In the genomic region with DNA sequence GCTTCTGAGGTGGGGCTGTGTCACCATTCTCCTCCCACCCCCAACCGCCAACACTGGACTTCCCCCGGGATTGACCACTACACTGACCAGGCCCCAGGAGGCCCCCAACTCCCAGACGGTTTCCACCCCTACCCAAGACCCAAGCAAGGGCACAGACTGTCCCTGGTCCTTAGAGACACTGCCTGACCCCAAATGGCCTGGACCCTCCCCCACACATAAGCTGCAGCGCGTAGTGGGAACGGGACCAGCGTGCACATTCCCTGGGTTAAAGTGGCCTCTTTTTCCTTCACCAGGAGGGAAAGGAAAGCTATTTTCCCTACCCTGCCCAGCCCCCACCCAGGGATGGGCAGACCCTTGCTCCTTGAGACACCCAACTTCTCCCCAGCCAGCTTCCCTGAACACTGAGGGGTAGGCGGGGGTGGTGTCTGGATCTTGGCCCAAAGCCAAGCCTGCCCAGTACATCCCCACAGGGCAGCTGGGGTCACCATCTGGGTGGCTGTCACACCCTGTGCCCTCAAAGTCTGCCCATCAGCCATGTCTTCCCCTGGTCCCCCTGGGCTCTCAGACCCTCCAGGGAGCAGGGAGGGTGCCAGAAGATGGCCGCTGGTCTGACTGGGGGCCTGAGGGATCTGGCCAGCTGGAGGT, we compare ENCODE assay signal across 1 cellular context.
TF ChIP-seq lines count a peak whose summit lies in the region.

No MANE protein-coding gene starts in this region.

TF ChIP-seq in HEK293, 187 proteins besides CTCF, POLR2A, EP300 and RAD21 (continued from another document):
- TF ChIP-seq GLIS1 (tag by site-specific recombination; IDR thresholded peaks at IDR 0.05) = peak; percentile 48
- TF ChIP-seq REPIN1 (tag by site-specific recombination; IDR thresholded peaks at IDR 0.05; ENCODE audit: low read depth) = no peak
- TF ChIP-seq HIC1 (tag by site-specific recombination; IDR thresholded peaks at IDR 0.05) = peak; percentile 78; the same call in 1 of the 2 replicates
- TF ChIP-seq ZNF558 (tag by site-specific recombination; IDR thresholded peaks at IDR 0.05) = no peak
- peak; percentile 66; the same call in 1 of the 2 replicates for TF ChIP-seq BCL11B (tag by site-specific recombination; IDR thresholded peaks at IDR 0.05; ENCODE audit: low read depth)
- TF ChIP-seq ZNF133 (tag by site-specific recombination; IDR thresholded peaks at IDR 0.05) = no peak
- no peak for TF ChIP-seq KLF8 (tag by site-specific recombination; IDR thresholded peaks at IDR 0.05)
- TF ChIP-seq ZFHX2 (tag by site-specific recombination; conservative IDR thresholded peaks at IDR 0.05) = 0 out of 2 replicates have a peak, but pooled peaks have one; percentile 7
